ENCODE assay signal across 1 cellular context in genomic region chr1:225466848-225467192, GRCh38.
TF ChIP-seq lines count a peak whose summit lies in the region.

No MANE protein-coding gene starts in this region.

TF ChIP-seq in K562, 482 proteins besides CTCF, POLR2A, EP300 and RAD21 (continued from another document and continues in another):
- TF ChIP-seq ZNF512 (tag; IDR thresholded peaks at IDR 0.05) (no peak), CC2D1A (IDR thresholded peaks at IDR 0.05) (no peak), IFI16 (CRISPR knock-in tag; IDR thresholded peaks at IDR 0.05) (no peak), TGIF2 (CRISPR knock-in tag; IDR thresholded peaks at IDR 0.05) (no peak), TRIM28 (IDR thresholded peaks at IDR 0.05) (no peak), CHD1 (IDR thresholded peaks at IDR 0.05; ENCODE audit: low read length) (no peak), KDM1A (IDR thresholded peaks at IDR 0.05) (no peak), NFE2L1 (tag; IDR thresholded peaks at IDR 0.05; ENCODE audit: borderline replicate concordance, low read depth) (peak; percentile 80), RNF2 (IDR thresholded peaks at IDR 0.05) (no peak), NCOA2 (IDR thresholded peaks at IDR 0.05; ENCODE audit: partially characterized antibody in 2 of 2) (no peak), XRCC3 (IDR thresholded peaks at IDR 0.05) (no peak), U2AF1 (optimal IDR thresholded peaks at IDR 0.05; ENCODE audit: low read depth, low read length) (no peak), ZSCAN32 (CRISPR knock-in tag; IDR thresholded peaks at IDR 0.05) (peak; percentile 67; the same call in 1 of the 2 replicates), NCOA6 (IDR thresholded peaks at IDR 0.05) (no peak), RAD51 (IDR thresholded peaks at IDR 0.05; ENCODE audit: borderline replicate concordance, low read depth) (no peak), CHCHD3 (CRISPR knock-in tag; IDR thresholded peaks at IDR 0.05) (no peak), MXI1 (IDR thresholded peaks at IDR 0.05; ENCODE audit: low read depth, low read length) (no peak), MBD1 (CRISPR knock-in tag; IDR thresholded peaks at IDR 0.05) (no peak), TAF7 (tag; IDR thresholded peaks at IDR 0.05) (peak; percentile 71), CREM (IDR thresholded peaks at IDR 0.05; ENCODE audit: low read depth) (no peak), ZNF347 (CRISPR knock-in tag; IDR thresholded peaks at IDR 0.05; ENCODE audit: low read depth) (no peak), ZBTB33 (CRISPR knock-in tag; IDR thresholded peaks at IDR 0.05) (no peak), L3MBTL2 (IDR thresholded peaks at IDR 0.05) (no peak), NUFIP1 (IDR thresholded peaks at IDR 0.05; ENCODE audit: partially characterized antibody) (peak; percentile 60), RCOR1 (IDR thresholded peaks at IDR 0.05; ENCODE audit: borderline replicate concordance in 1 of 2, low read depth in 2 of 2, low read length in 2 of 2) (no peak), SMC3 (conservative IDR thresholded peaks at IDR 0.05; ENCODE audit: insufficient read depth, low read depth, low read length) (no peak), FIP1L1 (IDR thresholded peaks at IDR 0.05; ENCODE audit: low read depth, low read length, poor library complexity, severe bottlenecking) (no peak), ZNF583 (CRISPR knock-in tag; IDR thresholded peaks at IDR 0.05) (peak; percentile 95), HNRNPUL1 (IDR thresholded peaks at IDR 0.05; ENCODE audit: low read length) (no peak), PATZ1 (CRISPR knock-in tag; IDR thresholded peaks at IDR 0.05; ENCODE audit: borderline replicate concordance) (peak; percentile 74; the same call in 1 of the 2 replicates), ZNF134 (CRISPR knock-in tag; conservative IDR thresholded peaks at IDR 0.05) (peak; percentile 81), GATA2 (CRISPR knock-in tag; IDR thresholded peaks at IDR 0.05) (no peak), DDX20 (tag; IDR thresholded peaks at IDR 0.05; ENCODE audit: low read depth) (peak; percentile 94), MTA3 (IDR thresholded peaks at IDR 0.05; ENCODE audit: borderline replicate concordance) (no peak), RNF219 (CRISPR knock-in tag; IDR thresholded peaks at IDR 0.05) (no peak), ZNF717 (CRISPR knock-in tag; IDR thresholded peaks at IDR 0.05) (no peak), THAP7 (CRISPR knock-in tag; IDR thresholded peaks at IDR 0.05) (no peak), FOS (IDR thresholded peaks at IDR 0.05; ENCODE audit: extremely low read depth, insufficient read length) (no peak), MAFG (tag; conservative IDR thresholded peaks at IDR 0.05) (peak; percentile 54), ZNF586 (CRISPR knock-in tag; conservative IDR thresholded peaks at IDR 0.05) (peak; percentile 74; the same call in 1 of the 2 replicates), SMARCB1 (IDR thresholded peaks at IDR 0.05; ENCODE audit: insufficient read length, low read depth) (no peak), DACH1 (IDR thresholded peaks at IDR 0.05; ENCODE audit: partially characterized antibody) (no peak), ELF2 (CRISPR knock-in tag; IDR thresholded peaks at IDR 0.05) (no peak), PHB2 (IDR thresholded peaks at IDR 0.05; ENCODE audit: low read depth) (no peak), MAFK (IDR thresholded peaks at IDR 0.05; ENCODE audit: low read length) (no peak), TCF7 (IDR thresholded peaks at IDR 0.05; ENCODE audit: borderline replicate concordance) (no peak), CREBBP (IDR thresholded peaks at IDR 0.05; ENCODE audit: low read depth, low read length) (no peak), HINFP (tag; conservative IDR thresholded peaks at IDR 0.05; ENCODE audit: low read depth) (peak; percentile 84), TBP (optimal IDR thresholded peaks at IDR 0.05; ENCODE audit: low read depth, low read length) (no peak), ZNF57 (CRISPR knock-in tag; IDR thresholded peaks at IDR 0.05) (0 out of 2 replicates have a peak, but pooled peaks have one; percentile 62), BDP1 (IDR thresholded peaks at IDR 0.05; ENCODE audit: insufficient read depth, insufficient read length) (no peak), SNAPC5 (CRISPR knock-in tag; IDR thresholded peaks at IDR 0.05) (no peak), TEAD2 (tag; IDR thresholded peaks at IDR 0.05) (peak; percentile 96), NR2C1 (IDR thresholded peaks at IDR 0.05) (no peak), NR2C1 (tag; IDR thresholded peaks at IDR 0.05) (peak; percentile 91), TCF15 (CRISPR knock-in tag; IDR thresholded peaks at IDR 0.05) (peak; percentile 81; the same call in 1 of the 2 replicates), ZNF764 (CRISPR knock-in tag; IDR thresholded peaks at IDR 0.05; ENCODE audit: low read depth) (no peak), ZFP91 (CRISPR knock-in tag; IDR thresholded peaks at IDR 0.05) (no peak)
